In the genomic region with DNA sequence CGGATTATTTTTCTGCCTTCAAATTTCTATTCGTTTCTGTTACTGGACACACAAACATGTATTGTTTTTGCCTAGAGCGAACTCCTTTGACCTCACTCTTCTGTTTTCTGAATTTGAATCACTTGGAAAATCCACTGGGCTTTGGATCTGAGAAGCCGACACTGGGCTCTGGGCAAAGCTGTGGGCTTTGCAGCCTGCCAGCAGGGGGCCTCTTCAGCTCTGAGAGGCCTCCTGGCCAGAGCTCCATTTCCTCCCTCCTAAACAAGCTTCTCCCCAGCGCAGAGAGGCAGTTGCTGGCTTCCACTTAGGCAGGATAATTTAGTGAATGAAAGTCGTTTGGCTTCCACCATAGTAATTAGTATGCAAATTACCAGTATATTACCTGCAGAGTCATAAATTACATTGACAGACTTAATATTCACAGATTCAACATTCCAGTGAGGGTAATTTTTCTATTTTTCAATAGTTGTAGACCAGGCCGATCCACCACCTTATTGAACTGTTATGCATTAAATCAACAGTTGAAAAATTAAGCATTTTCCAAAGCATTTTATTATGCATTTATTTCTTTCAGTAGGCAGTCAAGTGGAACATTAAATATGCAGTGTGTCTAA, we compare ENCODE assay signal across 8 cellular contexts.
A peak's percentile ranks its signal among the peaks of the same experiment; 100 is the strongest.
DNase-seq lines count a peak whose midpoint lies in the region; ATAC-seq and TF ChIP-seq lines count a peak whose summit lies in the region.

No MANE protein-coding gene starts in this region.

- peak; percentile 78 for ATAC-seq in HG02759 (IDR thresholded peaks at IDR 0.05; ENCODE audit: unreplicated experiment)
- ATAC-seq in WTC11: peak; percentile 99
- ATAC-seq in GM18870 (IDR thresholded peaks at IDR 0.05; ENCODE audit: unreplicated experiment): no peak

- peak overlapping the region; percentile 80 for H3K27ac ChIP-seq in cingulate gyrus (ENCODE audit: low read depth, low read length)

- H3K9me3 Mint-ChIP-seq in WTC11: no peaks in the 10 kb centered on the region

- H3K27me3 Mint-ChIP-seq in WTC11 (ENCODE audit: low read depth): peaks cover 9% of the 10 kb centered on the region

- no peak overlapping the region for H3K27ac Mint-ChIP-seq in WTC11

- TF ChIP-seq CTCF in WTC11 (IDR thresholded peaks at IDR 0.05): no peak; the same call in 1 of the 2 replicates

- CTCF ChIA-PET in WTC11 (lab: Charles Lee): interaction anchor here (0.6 to 2.0 kb wide), 27 partner anchors 8 to 245 kb away, joined by 3 to 38 read pairs (median 4); no protein-coding TSS in a partner anchor

- DNase-seq in Daoy (ENCODE audit: low read depth) (peak; percentile 79), NCI-H2196 (lab: John Stamatoyannopoulos, UW; ENCODE audit: unreplicated experiment) (peak; percentile 15), WTC11 (ENCODE audit: low spot score) (peak; percentile 77), left kidney (ENCODE audit: low read depth, low spot score) (peak; percentile 87)
- peak; percentile 47 for DNase-seq in stimulated activated CD4-positive, alpha-beta T cell treated with anti-CD3 and anti-CD28 coated beads, Interleukin-4, amount 100 ng/mL, for 1 hour

- H3K4me3 Mint-ChIP-seq in WTC11: no peak overlapping the region

- POLR2A ChIA-PET in WTC11 (lab: Charles Lee): interaction anchor here (0.5 kb wide), 1 partner anchor 28 kb away, joined by 3 read pairs; no protein-coding TSS in a partner anchor

- no peaks in the 10 kb centered on the region for H3K36me3 Mint-ChIP-seq in WTC11

- peaks cover 17% of the 10 kb centered on the region for H3K4me1 Mint-ChIP-seq in WTC11

TF ChIP-seq in WTC11, 78 proteins besides CTCF, POLR2A, EP300 and RAD21:
- TF ChIP-seq ELF4 (CRISPR knock-in tag; IDR thresholded peaks at IDR 0.05; ENCODE audit: low read depth) (no peak), CREB1 (CRISPR knock-in tag; IDR thresholded peaks at IDR 0.05) (no peak), NFYB (CRISPR knock-in tag; conservative IDR thresholded peaks at IDR 0.05; ENCODE audit: low read depth) (no peak), ZNF512 (CRISPR knock-in tag; IDR thresholded peaks at IDR 0.05; ENCODE audit: borderline replicate concordance) (no peak), SP1 (CRISPR knock-in tag; conservative IDR thresholded peaks at IDR 0.05) (no peak), NR1H2 (CRISPR knock-in tag; IDR thresholded peaks at IDR 0.05) (no peak), EMX1 (CRISPR knock-in tag; IDR thresholded peaks at IDR 0.05) (no peak)
- TF ChIP-seq, protein P1, sequence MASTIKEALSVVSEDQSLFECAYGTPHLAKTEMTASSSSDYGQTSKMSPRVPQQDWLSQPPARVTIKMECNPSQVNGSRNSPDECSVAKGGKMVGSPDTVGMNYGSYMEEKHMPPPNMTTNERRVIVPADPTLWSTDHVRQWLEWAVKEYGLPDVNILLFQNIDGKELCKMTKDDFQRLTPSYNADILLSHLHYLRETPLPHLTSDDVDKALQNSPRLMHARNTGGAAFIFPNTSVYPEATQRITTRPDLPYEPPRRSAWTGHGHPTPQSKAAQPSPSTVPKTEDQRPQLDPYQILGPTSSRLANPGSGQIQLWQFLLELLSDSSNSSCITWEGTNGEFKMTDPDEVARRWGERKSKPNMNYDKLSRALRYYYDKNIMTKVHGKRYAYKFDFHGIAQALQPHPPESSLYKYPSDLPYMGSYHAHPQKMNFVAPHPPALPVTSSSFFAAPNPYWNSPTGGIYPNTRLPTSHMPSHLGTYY (CRISPR knock-in tag; IDR thresholded peaks at IDR 0.05): no peak

Comparison
In these comparisons a context has a peak if more than half of its experiments do, and no peak if none do; other contexts are left out.
1. DNase-seq: peak in every context shown above with its lines; median percentile 87 in left kidney; 79 in Daoy; 77 in WTC11; 47 in stimulated activated CD4-positive, alpha-beta T cell treated with anti-CD3 and anti-CD28 coated beads, Interleukin-4, amount 100 ng/mL, for 1 hour; 15 in NCI-H2196.